Comparison of ENCODE assay signal across 33 cellular contexts in the genomic region with DNA sequence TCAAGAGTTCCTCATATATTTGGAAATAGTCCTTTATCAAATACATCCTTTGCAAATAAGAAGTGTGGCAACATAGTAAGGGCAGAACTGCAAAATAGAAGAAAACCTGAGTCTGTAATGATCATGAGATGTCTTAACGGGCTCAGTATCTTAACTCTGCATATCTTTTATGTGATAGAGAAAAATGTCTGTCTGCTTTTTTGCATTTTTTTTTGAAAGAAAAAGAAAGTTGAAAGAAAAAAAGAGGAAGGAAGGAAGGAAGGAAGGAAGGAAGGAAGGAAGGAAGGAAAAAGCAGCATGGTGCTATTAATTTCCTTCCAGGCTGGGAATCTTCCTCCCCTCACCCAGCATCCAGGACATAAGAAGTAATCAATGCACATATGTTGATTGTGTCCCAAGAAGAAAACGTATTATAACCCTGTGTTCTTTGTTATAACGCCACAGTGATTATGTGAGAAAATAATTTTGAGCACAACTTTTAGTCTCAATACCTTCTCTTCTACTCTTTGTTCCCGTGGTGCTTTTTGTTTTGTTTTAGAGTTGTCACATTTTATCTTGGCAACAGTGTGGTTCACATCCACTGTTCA. TPM values are rescaled to one million over a fixed set of nuclear protein-coding genes. Genes with fewer than 3 reads are reported as not detected.
"Had no signal": no experiment of that assay in that cellular context is flagged by ENCODE, and none has a peak within 500 bp of the region (broad histone marks: within the 10 kb centered on the region; RNA-seq: fewer than 3 reads in every experiment).

No MANE protein-coding gene starts in this region.

- H3K27ac ChIP-seq: ascending aorta, cardiac muscle cell, WERI-Rb-1 had no signal

- FAIRE-seq: bronchial epithelial cell, TTC549 had no signal

- H3K36me3 ChIP-seq: ascending aorta, cardiac muscle cell, WERI-Rb-1 had no signal

- H3K27me3 ChIP-seq: ascending aorta, cardiac muscle cell had no signal

- H3K9me3 ChIP-seq: ascending aorta had no signal

- H3K4me1 ChIP-seq: ascending aorta had no signal

- DNase-seq: activated CD4-positive, alpha-beta memory T cell treated with anti-CD3 and anti-CD28 coated beads, Interleukin-2, amount 10 ng/mL, durations not matched to agents 7 days and 5 days; activated CD4-positive, alpha-beta T cell treated with anti-CD3 and anti-CD28 coated beads for 1 hour; activated CD4-positive, alpha-beta T cell treated with anti-CD3 and anti-CD28 coated beads for 36 hours; activated CD4-positive, alpha-beta T cell treated with anti-CD3 and anti-CD28 coated beads for 48 hours; activated CD4-positive, alpha-beta T cell treated with anti-CD3 and anti-CD28 coated beads, Interleukin-2, amount 10 ng/mL, durations not matched to agents 7 days and 5 days; activated CD4-positive, alpha-beta T cell treated with anti-CD3 and anti-CD28 coated beads, Interleukin-2, amount 50 U/mL, for 48 hours; activated CD4-positive, CD25-positive, alpha-beta regulatory T cell; activated CD8-positive, alpha-beta memory T cell treated with anti-CD3 and anti-CD28 coated beads for 24 hours; activated CD8-positive, alpha-beta memory T cell treated with anti-CD3 and anti-CD28 coated beads, Interleukin-2, amount 10 ng/mL, durations not matched to agents 7 days and 5 days; activated CD8-positive, alpha-beta memory T cell treated with anti-CD3 and anti-CD28 coated beads, Interleukin-2, amount 50 U/mL, for 48 hours; activated CD8-positive, alpha-beta T cell treated with anti-CD3 and anti-CD28 coated beads, Interleukin-2, amount 10 ng/mL, durations not matched to agents 7 days and 5 days; activated effector memory CD4-positive, alpha-beta T cell treated with Interleukin-2 at 50 U/mL for 16 hours; activated gamma-delta T cell; activated naive CD4-positive, alpha-beta T cell treated with anti-CD3 and anti-CD28 coated beads, Interleukin-2, amount 10 ng/mL, durations not matched to agents 7 days and 5 days; activated naive CD4-positive, alpha-beta T cell treated with Interleukin-2 at 50 U/mL for 16 hours; activated naive CD8-positive, alpha-beta T cell treated with anti-CD3 and anti-CD28 coated beads, Interleukin-2, amount 10 ng/mL, durations not matched to agents 7 days and 5 days; activated naive CD8-positive, alpha-beta T cell treated with anti-CD3 and anti-CD28 coated beads, Interleukin-2, amount 50 U/mL, for 24 hours; activated T-cell treated with anti-CD3 and anti-CD28 coated beads, Interleukin-2, amount 50 U/mL, for 24 hours; activated T-cell treated with anti-CD3 and anti-CD28 coated beads, Interleukin-2, amount 50 U/mL, for 48 hours; amygdala; anterior cingulate cortex; caudate nucleus; cerebellar nuclear complex; T-helper 1 cell; T-helper 2 cell; T-helper 9 cell; WERI-Rb-1 had no signal

- H3K4me3 ChIP-seq: ascending aorta, cardiac muscle cell had no signal

RNA-seq across cellular contexts. Expression of gene PCSK2, which starts 58.7 kb away (rescaled TPM):
- total RNA-seq: activated CD4-positive, alpha-beta memory T cell treated with anti-CD3 and anti-CD28 coated beads, Interleukin-2, amount 10 ng/mL, durations not matched to agents 7 days and 5 days; activated CD4-positive, alpha-beta T cell treated with anti-CD3 and anti-CD28 coated beads for 36 hours; activated CD4-positive, alpha-beta T cell treated with anti-CD3 and anti-CD28 coated beads, Interleukin-2, amount 10 ng/mL, durations not matched to agents 7 days and 5 days; activated CD8-positive, alpha-beta memory T cell treated with anti-CD3 and anti-CD28 coated beads, Interleukin-2, amount 10 ng/mL, durations not matched to agents 7 days and 5 days; activated CD8-positive, alpha-beta T cell treated with anti-CD3 and anti-CD28 coated beads, Interleukin-2, amount 10 ng/mL, durations not matched to agents 7 days and 5 days; activated naive CD8-positive, alpha-beta T cell treated with anti-CD3 and anti-CD28 coated beads, Interleukin-2, amount 10 ng/mL, durations not matched to agents 7 days and 5 days; activated T-helper 2 cell treated with anti-CD3 and anti-CD28 coated beads, Interferon-gamma antibody, Interleukin-2, Interleukin-4, amounts not matched to agents 10 μg/mL and 5 μg/mL and 100 μg/mL, durations not matched to agents 14 hours and 24 hours and 36 hours; ascending aorta; bronchial epithelial cell; chondrocyte had no signal
